In the genomic region with DNA sequence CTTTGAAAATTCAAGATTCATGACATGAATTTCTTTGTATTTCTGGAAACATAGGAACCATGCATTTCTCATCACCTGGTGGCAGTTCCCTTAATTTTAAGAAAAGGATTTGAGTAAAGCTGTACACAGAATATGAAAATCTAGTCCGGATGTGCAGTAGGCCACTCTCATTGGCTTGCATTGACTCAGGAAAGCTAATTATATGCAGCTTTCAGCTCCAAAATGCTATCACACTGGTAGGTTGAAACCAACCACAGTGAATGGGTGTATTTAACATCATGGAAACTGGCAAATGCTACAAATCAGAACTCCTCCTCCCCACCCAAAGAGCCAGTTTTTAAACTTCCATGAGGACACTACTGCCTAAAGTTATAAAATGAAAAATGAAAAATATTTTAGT, we compare ENCODE assay signal across 24 cellular contexts.
DNase-seq lines count a peak whose midpoint lies in the region; ATAC-seq and TF ChIP-seq lines count a peak whose summit lies in the region.
"Had no signal": no experiment of that assay in that cellular context is flagged by ENCODE, and none has a peak within 500 bp of the region (broad histone marks: within the 10 kb centered on the region; RNA-seq: fewer than 3 reads in every experiment).

No MANE protein-coding gene starts in this region.

- no peaks in the 10 kb centered on the region for H3K36me3 ChIP-seq in Karpas-422 (ENCODE audit: insufficient read depth, low read length)
- H3K36me3 ChIP-seq in heart right ventricle: no peaks in the 10 kb centered on the region
- H3K36me3 ChIP-seq: SJCRH30, upper lobe of left lung had no signal

- no peak for TF ChIP-seq CTCF in heart right ventricle (IDR thresholded peaks at IDR 0.05)

- no peak overlapping the region for H3K9ac ChIP-seq in Karpas-422 (ENCODE audit: low read length)
- H3K9ac ChIP-seq: parathyroid adenoma had no signal

- no peaks in the 10 kb centered on the region for H4K20me1 ChIP-seq in Karpas-422 (ENCODE audit: insufficient read depth, low read depth, low read length)

- H3K4me3 ChIP-seq in Karpas-422 (ENCODE audit: low read length) (no peak overlapping the region), heart right ventricle (no peak overlapping the region)
- H3K4me3 ChIP-seq: K562, lung, SJCRH30, upper lobe of left lung had no signal

- WGBS in heart right ventricle, 2 donors: 67 to 83% methylated on average over 1 of the region's 1 CpG

- no peak overlapping the region for H2AFZ ChIP-seq in Karpas-422 (ENCODE audit: low read length)
- H2AFZ ChIP-seq: parathyroid adenoma had no signal

- no peaks in the 10 kb centered on the region for H3K9me2 ChIP-seq in Karpas-422 (replicated peaks; ENCODE audit: insufficient read depth, low read length)

- ATAC-seq in GM18502 (IDR thresholded peaks at IDR 0.05; ENCODE audit: poor library complexity, unreplicated experiment) (peak; percentile 61), GM21515 (IDR thresholded peaks at IDR 0.05; ENCODE audit: unreplicated experiment) (peak; percentile 57), HG02870 (IDR thresholded peaks at IDR 0.05; ENCODE audit: unreplicated experiment) (peak; percentile 52), heart right ventricle (no peak)
- ATAC-seq: activated T-cell treated with anti-CD3 and anti-CD28 coated beads, Interleukin-2, amount 50 U/mL, for 72 hours; K562; stimulated activated naive CD8-positive, alpha-beta T cell treated with anti-CD3 and anti-CD28 coated beads, Interleukin-15, amount 100 ng/mL, for 72 hours had no signal

- H3K4me1 ChIP-seq in Karpas-422 (ENCODE audit: low read length) (0 out of 2 replicates have a peak, but pooled peaks cover 6% of the 10 kb centered on the region), heart right ventricle (no peaks in the 10 kb centered on the region)
- H3K4me1 ChIP-seq: parathyroid adenoma, SJCRH30, upper lobe of left lung had no signal

- DNase-seq in Karpas-422: peak; percentile 42
- DNase-seq in GM19240 (ENCODE audit: insufficient read length, low spot score): no peak
- DNase-seq in effector CD8-positive, alpha-beta T cell (lab: John Stamatoyannopoulos, UW): no peak
- no peak for DNase-seq in NCI-H774 (lab: John Stamatoyannopoulos, UW)
- DNase-seq in heart right ventricle: no peak
- DNase-seq: activated CD8-positive, alpha-beta memory T cell treated with anti-CD3 and anti-CD28 coated beads for 24 hours; activated naive CD8-positive, alpha-beta T cell treated with anti-CD3 and anti-CD28 coated beads for 36 hours; activated T-cell treated with anti-CD3 and anti-CD28 coated beads, Interleukin-2, amount 50 U/mL, for 72 hours; C1 segment of cervical spinal cord; DMS53; NCI-H1092 treated with DMSO at 0.1 percent for 48 hours; NCI-H2081; NCI-H524; OCI-M1; SJCRH30; stimulated activated CD4-positive, alpha-beta T cell treated with anti-CD3 and anti-CD28 coated beads, Interleukin-2, amount 100 ng/mL, for 24 hours; stimulated activated naive CD8-positive, alpha-beta T cell treated with anti-CD3 and anti-CD28 coated beads, Interleukin-15, amount 100 ng/mL, for 72 hours; upper lobe of left lung had no signal

- H3K4me2 ChIP-seq in Karpas-422 (ENCODE audit: low read depth, low read length, poor library complexity, severe bottlenecking): no peak overlapping the region

- no peaks in the 10 kb centered on the region for H3K79me2 ChIP-seq in Karpas-422 (ENCODE audit: low read length)
- H3K79me2 ChIP-seq: parathyroid adenoma had no signal

- H3K27ac ChIP-seq in Karpas-422 (ENCODE audit: low read length) (no peak overlapping the region), heart right ventricle (no peak overlapping the region)
- H3K27ac ChIP-seq: parathyroid adenoma, SJCRH30, upper lobe of left lung had no signal

- H3K27me3 ChIP-seq in Karpas-422 (ENCODE audit: low read length) (no peaks in the 10 kb centered on the region), heart right ventricle (no peaks in the 10 kb centered on the region)
- H3K27me3 ChIP-seq: SJCRH30, upper lobe of left lung had no signal

- intact Hi-C loops in heart right ventricle (cut with DNase I): no loop called here

- H3K9me3 ChIP-seq in Karpas-422 (ENCODE audit: low read length): no peaks in the 10 kb centered on the region
- H3K9me3 ChIP-seq in heart right ventricle: no peaks in the 10 kb centered on the region
- H3K9me3 ChIP-seq: SJCRH30, upper lobe of left lung had no signal

Comparison
In these comparisons a context has a peak if more than half of its experiments do, and no peak if none do; other contexts are left out.
1. ATAC-seq: peak in GM18502 (single experiment), GM21515 (single experiment) and HG02870 (single experiment); none in heart right ventricle (0 of 8).